In genomic region chr2:27441958-27442281, GRCh38 we compare ENCODE assay signal across 14 cellular contexts. TPM values are rescaled to one million over a fixed set of nuclear protein-coding genes. Genes with fewer than 3 reads are reported as not detected.
A peak's percentile ranks its signal among the peaks of the same experiment; 100 is the strongest.
DNase-seq lines count a peak whose midpoint lies in the region; ATAC-seq and TF ChIP-seq lines count a peak whose summit lies in the region.
"Had no signal": no experiment of that assay in that cellular context is flagged by ENCODE, and none has a peak within 500 bp of the region (broad histone marks: within the 10 kb centered on the region; RNA-seq: fewer than 3 reads in every experiment).

No MANE protein-coding gene starts in this region.

- H3K27ac Mint-ChIP-seq in endodermal cell, result no peak overlapping the region
- H3K27ac Mint-ChIP-seq: activated naive CD4-positive, alpha-beta T cell treated with anti-CD3 and anti-CD28 coated beads, Interleukin-2, amount 10 ng/mL, durations not matched to agents 7 days and 5 days had no signal

- H3K23ac ChIP-seq in neuronal stem cell (ENCODE audit: low read depth, low read length, poor library complexity), result peak overlapping the region; percentile 89

- no peak overlapping the region for H4K91ac ChIP-seq in neuronal stem cell (ENCODE audit: low read depth, low read length, poor library complexity)

- DNase-seq in LNCaP clone FGC (ENCODE audit: low read depth) (no peak), endodermal cell (no peak), neuronal stem cell (ENCODE audit: low spot score) (no peak), NCI-H2171 (lab: John Stamatoyannopoulos, UW) (no peak), cerebellum (ENCODE audit: low spot score) (no peak), KBM-7 (no peak)
- DNase-seq: DMS 273 treated with DMSO at 0.1 percent for 48 hours had no signal

- H3K14ac ChIP-seq in neuronal stem cell (ENCODE audit: low read length), result peak overlapping the region; percentile 84

- H3K4me3 ChIP-seq in LNCaP clone FGC (ENCODE audit: low read depth, low read length), result peak overlapping the region; percentile 79; the same call in 1 of the 2 replicates
- H3K4me3 ChIP-seq in endodermal cell (ENCODE audit: low read length), result no peak overlapping the region
- H3K4me3 ChIP-seq in neuronal stem cell (ENCODE audit: low read length in 2 of 2), result peak overlapping the region in 1 of 2 donors; percentile 22
- H3K4me3 ChIP-seq: SJSA1 had no signal

- no peak overlapping the region for H2AFZ ChIP-seq in neuronal stem cell (ENCODE audit: low read length)

- peaks cover 65% of the 10 kb centered on the region for H3K36me3 Mint-ChIP-seq in endodermal cell (ENCODE audit: low read depth)

- H3K9me3 ChIP-seq in endodermal cell (ENCODE audit: control insufficient read depth, low read length) (no peaks in the 10 kb centered on the region), neuronal stem cell (replicated peaks in 1 of 2; ENCODE audit: control insufficient read depth in 2 of 2, insufficient read depth in 1 of 2, low read depth in 1 of 2, low read length in 2 of 2) (peaks cover 0 to 2% of the 10 kb centered on the region in 2 donors)
- H3K9me3 ChIP-seq: ovary, SJSA1 had no signal

- H3K4me2 ChIP-seq in neuronal stem cell (ENCODE audit: insufficient read depth, low read length, poor library complexity, severe bottlenecking), result peak overlapping the region; percentile 91

- H3K9ac ChIP-seq in endodermal cell (ENCODE audit: extremely low read depth, low read length, poor library complexity, severe bottlenecking) (no peak overlapping the region), neuronal stem cell (ENCODE audit: low read depth, low read length, poor library complexity) (no peak overlapping the region)

- H3K4me1 ChIP-seq in endodermal cell (ENCODE audit: control insufficient read depth, insufficient read depth, low read length) (peaks cover 3% of the 10 kb centered on the region), neuronal stem cell (ENCODE audit: control insufficient read depth in 2 of 2, insufficient read depth in 1 of 2, low read depth in 1 of 2, low read length in 2 of 2) (peaks cover 0 to 7% of the 10 kb centered on the region in 2 donors)
- H3K4me1 ChIP-seq: SJSA1 had no signal

- no peak overlapping the region for H2BK15ac ChIP-seq in neuronal stem cell (ENCODE audit: low read length)

- H3K18ac ChIP-seq in neuronal stem cell (ENCODE audit: low read length), result peak overlapping the region; percentile 81

- H3K9me3 Mint-ChIP-seq in endodermal cell, result no peaks in the 10 kb centered on the region
- H3K9me3 Mint-ChIP-seq: activated naive CD4-positive, alpha-beta T cell treated with anti-CD3 and anti-CD28 coated beads, Interleukin-2, amount 10 ng/mL, durations not matched to agents 7 days and 5 days; IgD-negative memory B cell had no signal

- TF ChIP-seq CTCF in C4-2B (conservative IDR thresholded peaks at IDR 0.05) (no peak), LNCaP clone FGC (IDR thresholded peaks at IDR 0.05; ENCODE audit: control insufficient read depth, extremely low read depth, insufficient read depth) (no peak), endodermal cell (conservative IDR thresholded peaks at IDR 0.05) (peak; percentile 81)

- ATAC-seq in GM21367 (IDR thresholded peaks at IDR 0.05; ENCODE audit: unreplicated experiment), result no peak

- H4K8ac ChIP-seq in neuronal stem cell (ENCODE audit: low read depth, low read length), result no peak overlapping the region

- no peak overlapping the region for H2BK12ac ChIP-seq in neuronal stem cell (ENCODE audit: low read length)

- no peak overlapping the region for H2BK5ac ChIP-seq in neuronal stem cell (ENCODE audit: low read length)

- no peaks in the 10 kb centered on the region for H3K27me3 Mint-ChIP-seq in endodermal cell (ENCODE audit: insufficient read depth)
- H3K27me3 Mint-ChIP-seq: activated naive CD4-positive, alpha-beta T cell treated with anti-CD3 and anti-CD28 coated beads, Interleukin-2, amount 10 ng/mL, durations not matched to agents 7 days and 5 days; IgD-negative memory B cell had no signal

- H3K4me1 Mint-ChIP-seq in endodermal cell, result peaks cover 12% of the 10 kb centered on the region

- peak overlapping the region; percentile 91 for H3K27ac ChIP-seq in C4-2B
- no peak overlapping the region for H3K27ac ChIP-seq in endodermal cell (ENCODE audit: low read depth, low read length)
- H3K27ac ChIP-seq in neuronal stem cell (replicated peaks; ENCODE audit: low read length), result no peak overlapping the region
- H3K27ac ChIP-seq: SJSA1 had no signal

- no peak overlapping the region for H2AK5ac ChIP-seq in neuronal stem cell (ENCODE audit: low read depth, low read length)

- H3K4ac ChIP-seq in neuronal stem cell (ENCODE audit: low read length), result no peak overlapping the region

- peaks cover 2% of the 10 kb centered on the region for H3K79me1 ChIP-seq in neuronal stem cell (ENCODE audit: low read depth, low read length)

- H3K27me3 ChIP-seq in endodermal cell (ENCODE audit: control insufficient read depth, insufficient read depth, low read length, poor library complexity, severe bottlenecking) (no peaks in the 10 kb centered on the region), neuronal stem cell (ENCODE audit: control insufficient read depth in 3 of 3, insufficient read depth in 3 of 3, low read depth in 1 of 3, low read length in 3 of 3) (no peaks in the 10 kb centered on the region)
- H3K27me3 ChIP-seq: ovary, SJSA1 had no signal

- no peak overlapping the region for H2BK120ac ChIP-seq in neuronal stem cell (ENCODE audit: low read depth, low read length)

- peak overlapping the region; percentile 55 for H3K4me3 Mint-ChIP-seq in endodermal cell
- H3K4me3 Mint-ChIP-seq: activated naive CD4-positive, alpha-beta T cell treated with anti-CD3 and anti-CD28 coated beads, Interleukin-2, amount 10 ng/mL, durations not matched to agents 7 days and 5 days had no signal

- in situ Hi-C loops in KBM-7 (cut with MboI; ENCODE audit: low pct_unique_long_range_greater_than_20kb, low sequenced_read_pairs), result no loop called here

- H3K36me3 ChIP-seq in endodermal cell (ENCODE audit: control insufficient read depth, insufficient read depth, low read length), result peaks cover 51% of the 10 kb centered on the region
- peaks cover 28 to 83% of the 10 kb centered on the region in 2 donors for H3K36me3 ChIP-seq in neuronal stem cell (replicated peaks in 1 of 2; ENCODE audit: control insufficient read depth in 2 of 2, insufficient read depth in 2 of 2, low read length in 2 of 2)
- H3K36me3 ChIP-seq: ovary had no signal

- WGBS in endodermal cell (ENCODE audit: insufficient coverage in 1 of 2, insufficient read length in 1 of 2), 2 experiments, result 4 to 28% methylated on average over 4 to 17 of the region's 17 CpGs
- WGBS in neuronal stem cell (ENCODE audit: extremely low coverage in 2 of 2, insufficient read length in 2 of 2, insufficient replicate concordance in 1 of 2), 2 donors, result no CpG with 5 or more reads among the region's 17 CpGs

RNA-seq across cellular contexts. Expression of gene KRTCAP3, which starts 0.3 kb away (rescaled TPM):
- total RNA-seq in endodermal cell (10 to 100 TPM; 27.0 to 29.7 TPM), cerebellum (not detected)
- 8.3 TPM for polyA plus RNA-seq in endodermal cell (2013, experiment 1 of 2)
- polyA plus RNA-seq in endodermal cell (2013, experiment 2 of 2), result 5.4 TPM
- 5.7 TPM for polyA plus RNA-seq in neuronal stem cell (2013, experiment 1 of 2)
- 5.2 TPM for polyA plus RNA-seq in neuronal stem cell (2013, experiment 2 of 2)
- total RNA-seq: SJSA1 had no signal

RNA-seq across cellular contexts. Expression of gene NRBP1, which starts 13.5 kb away (rescaled TPM):
- total RNA-seq in endodermal cell (100 to 1,000 TPM; 141 to 153 TPM), cerebellum (65.9 TPM)
- polyA plus RNA-seq in endodermal cell (2013, experiment 1 of 2), result 100 TPM
- 95.2 TPM for polyA plus RNA-seq in endodermal cell (2013, experiment 2 of 2)
- 62.2 TPM for polyA plus RNA-seq in neuronal stem cell (2013, experiment 1 of 2)
- polyA plus RNA-seq in neuronal stem cell (2013, experiment 2 of 2), result 63.3 TPM

RNA-seq across cellular contexts. Expression of gene PPM1G, which starts 32.5 kb away (rescaled TPM):
- 100 to 1,000 TPM; 124 to 125 TPM for total RNA-seq in endodermal cell
- polyA plus RNA-seq in endodermal cell (2013, experiment 1 of 2), result 107 TPM
- polyA plus RNA-seq in endodermal cell (2013, experiment 2 of 2), result 102 TPM
- polyA plus RNA-seq in neuronal stem cell (2013, experiment 1 of 2), result 98.8 TPM
- 97.7 TPM for polyA plus RNA-seq in neuronal stem cell (2013, experiment 2 of 2)
- total RNA-seq in cerebellum, result 37.5 TPM

RNA-seq across cellular contexts. Expression of gene IFT172, which starts 47.6 kb away (rescaled TPM):
- total RNA-seq in endodermal cell (10 to 100 TPM; 30.1 to 31.3 TPM), cerebellum (48.3 TPM)
- 26.1 TPM for polyA plus RNA-seq in endodermal cell (2013, experiment 1 of 2)
- polyA plus RNA-seq in endodermal cell (2013, experiment 2 of 2), result 19.8 TPM
- polyA plus RNA-seq in neuronal stem cell (2013, experiment 1 of 2), result 8.4 TPM
- 8.7 TPM for polyA plus RNA-seq in neuronal stem cell (2013, experiment 2 of 2)

RNA-seq across cellular contexts. Expression of gene FNDC4, which starts 53.1 kb away (rescaled TPM):
- total RNA-seq in endodermal cell, result 10 to 100 TPM; 11.6 to 14.6 TPM
- polyA plus RNA-seq in endodermal cell (2013, experiment 1 of 2), result 21.0 TPM
- polyA plus RNA-seq in endodermal cell (2013, experiment 2 of 2), result 18.2 TPM
- 19.2 TPM for polyA plus RNA-seq in neuronal stem cell (2013, experiment 1 of 2)
- 17.6 TPM for polyA plus RNA-seq in neuronal stem cell (2013, experiment 2 of 2)
- total RNA-seq in cerebellum, result 24.9 TPM
- total RNA-seq: activated CD8-positive, alpha-beta memory T cell treated with anti-CD3 and anti-CD28 coated beads for 36 hours had no signal
- polyA plus RNA-seq: IgD-negative memory B cell had no signal

Comparison
In these comparisons a context has a peak if more than half of its experiments do, and no peak if none do; other contexts are left out.
1. RNA of gene KRTCAP3, which starts 0.3 kb away (total RNA-seq): 27.0 to 29.7 TPM in endodermal cell; not detected in cerebellum (single experiment); every median in the first group is over 10 times any median in the second.